In the genomic region with DNA sequence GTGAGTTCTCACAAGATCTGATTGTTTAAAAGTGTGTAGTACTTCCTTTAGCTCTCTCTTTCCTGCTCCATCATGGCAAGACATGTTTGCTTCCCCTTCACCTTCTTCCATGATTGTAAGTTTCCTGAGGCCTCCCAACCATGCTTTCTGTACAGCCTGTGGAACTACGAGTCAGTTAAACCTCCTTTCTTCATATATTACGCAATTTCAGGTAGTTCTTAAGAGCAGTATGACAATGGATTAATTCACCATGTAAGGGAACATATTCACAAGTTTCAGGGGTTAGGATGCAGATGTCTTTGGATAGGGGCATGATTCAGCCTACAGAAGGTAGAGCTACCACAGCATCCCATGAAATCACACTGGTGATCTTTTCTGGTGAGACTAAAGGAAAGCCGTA, we compare ENCODE assay signal across 3 cellular contexts.
TF ChIP-seq lines count a peak whose summit lies in the region.

No MANE protein-coding gene starts in this region.

TF ChIP-seq in A549, 52 proteins besides CTCF, POLR2A, EP300 and RAD21:
- no peak for TF ChIP-seq CBX2 (IDR thresholded peaks at IDR 0.05; ENCODE audit: borderline replicate concordance, low read depth)
- TF ChIP-seq CEBPB (IDR thresholded peaks at IDR 0.05), result peak; percentile 17 to 39; a peak in 2 of 4 replicates

TF ChIP-seq in IMR-90, 13 proteins besides CTCF, POLR2A, EP300 and RAD21:
- peak; percentile 66 for TF ChIP-seq CEBPB (IDR thresholded peaks at IDR 0.05; ENCODE audit: low read depth, low read length)
- no peak for TF ChIP-seq FOS (IDR thresholded peaks at IDR 0.05; ENCODE audit: low read depth, low read length)
- TF ChIP-seq SMC3 (IDR thresholded peaks at IDR 0.05; ENCODE audit: low read depth, low read length), result no peak

TF ChIP-seq in H1, 55 proteins besides CTCF, POLR2A, EP300 and RAD21:
- TF ChIP-seq CEBPB (IDR thresholded peaks at IDR 0.05; ENCODE audit: low read depth, low read length), result peak; percentile 68; the same call in 1 of the 2 replicates
- TF ChIP-seq FOSL1 (IDR thresholded peaks at IDR 0.05; ENCODE audit: insufficient read depth, low read depth, low read length), result no peak
